8 cellular contexts compared by ENCODE assay signal in the genomic region with DNA sequence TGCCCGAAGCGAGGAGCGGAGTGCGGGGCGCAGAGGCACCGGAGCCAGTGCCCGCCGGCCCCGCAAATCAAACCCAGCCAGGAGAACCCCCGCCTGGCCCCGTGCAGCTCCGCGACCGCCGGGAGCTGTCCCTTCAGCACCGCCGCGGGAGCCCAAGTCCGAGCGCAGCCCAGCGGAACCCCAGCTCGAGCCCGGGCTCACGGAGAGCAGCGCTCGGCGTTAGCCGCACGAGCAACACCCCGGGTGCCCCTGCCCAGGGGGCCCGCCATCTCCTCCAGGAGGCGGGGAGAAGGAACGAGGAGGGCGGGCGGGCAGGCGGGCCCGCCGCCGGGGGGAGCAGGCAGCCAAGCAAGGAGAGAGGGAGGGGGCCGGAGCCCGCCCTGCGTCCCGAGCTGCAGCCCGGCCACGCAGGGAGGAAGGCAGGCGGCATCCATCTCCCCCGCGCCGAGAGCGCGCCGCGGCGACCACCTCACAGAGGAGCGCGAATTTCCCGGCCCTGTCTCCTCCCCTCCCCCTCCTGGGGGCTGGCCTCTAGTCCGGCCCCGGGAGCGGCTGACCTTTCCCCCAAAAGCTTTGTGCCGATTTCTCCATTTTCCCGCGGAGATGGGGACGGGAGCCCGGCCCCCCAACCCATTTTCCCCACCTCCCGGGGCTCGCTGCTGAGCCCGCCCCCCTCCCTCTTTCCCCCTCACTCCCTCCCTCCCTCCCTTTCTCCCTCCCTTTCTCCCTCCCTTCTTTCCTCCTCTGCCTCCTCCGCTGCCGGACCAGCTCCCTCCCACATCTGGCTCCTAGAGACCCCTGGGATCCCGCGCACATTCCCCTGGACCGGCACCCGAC. TPM values are rescaled to one million over a fixed set of nuclear protein-coding genes. Genes with fewer than 3 reads are reported as not detected.
DNase-seq lines count a peak whose midpoint lies in the region; ATAC-seq, FAIRE-seq and TF ChIP-seq lines count a peak whose summit lies in the region.

No MANE protein-coding gene starts in this region.

- DNase-seq in CD1c-positive myeloid dendritic cell (ENCODE audit: extremely low spot score): peak; percentile 50
- DNase-seq in H4 (ENCODE audit: low spot score): peak; percentile 50
- DNase-seq in T47D (ENCODE audit: low read depth in 1 of 2, low spot score in 1 of 2): peak; percentile 81 to 82
- peak; percentile 83 for DNase-seq in iPS-NIHi7 (ENCODE audit: extremely low spot score)
- peak; percentile 38 for DNase-seq in small intestine

- H3K27ac ChIP-seq in OCI-LY1 (ENCODE audit: low read depth, low read length, poor library complexity, severe bottlenecking) (no peak overlapping the region), small intestine (ENCODE audit: low read depth in 1 of 2, low read length in 1 of 2) (no peak overlapping the region)

- H4K20me1 ChIP-seq in OCI-LY1 (ENCODE audit: insufficient read depth, low read length): no peaks in the 10 kb centered on the region

- no peak for ATAC-seq in HG02970 (IDR thresholded peaks at IDR 0.05; ENCODE audit: low FRiP score, unreplicated experiment)
- no peak for ATAC-seq in HG03378 (IDR thresholded peaks at IDR 0.05; ENCODE audit: unreplicated experiment)

- H3K4me1 ChIP-seq in OCI-LY1 (ENCODE audit: insufficient read depth, low read length, severe bottlenecking): peaks cover 4% of the 10 kb centered on the region
- no peaks in the 10 kb centered on the region for H3K4me1 ChIP-seq in small intestine (ENCODE audit: control insufficient read depth in 2 of 2, insufficient read depth in 1 of 2, low read depth in 1 of 2, low read length in 1 of 2)

- H3K9me2 ChIP-seq in OCI-LY1 (ENCODE audit: low read depth, low read length): no peaks in the 10 kb centered on the region

- peak overlapping the region; percentile 54 for H3K4me2 ChIP-seq in OCI-LY1 (ENCODE audit: low read length)

- H3K27me3 ChIP-seq in OCI-LY1 (ENCODE audit: insufficient read depth, low read length) (no peaks in the 10 kb centered on the region), small intestine (ENCODE audit: control insufficient read depth in 2 of 2, insufficient read depth in 2 of 2, low read length in 2 of 2) (peaks cover 10 to 39% of the 10 kb centered on the region in 2 donors)

- no peak for FAIRE-seq in small intestine (lab: Jason Lieb, UNC)

- in situ Hi-C loops in T47D (cut with HindIII; ENCODE audit: low pct_unique_long_range_greater_than_20kb, low sequenced_read_pairs): no loop called here

- H3K36me3 ChIP-seq in OCI-LY1 (ENCODE audit: insufficient read depth, low read length) (no peaks in the 10 kb centered on the region), small intestine (ENCODE audit: control insufficient read depth in 2 of 2, insufficient read depth in 2 of 2, low read length in 2 of 2) (no peaks in the 10 kb centered on the region)

- no peak for TF ChIP-seq CTCF in OCI-LY1 (IDR thresholded peaks at IDR 0.05; ENCODE audit: low read length)

- no peaks in the 10 kb centered on the region for H3F3A ChIP-seq in OCI-LY1 (ENCODE audit: insufficient read depth, low read length)

- WGBS in small intestine, 3 donors: 2 to 3% (median 2%) methylated on average over 48 to 74 of the region's 74 CpGs

- H3K9me3 ChIP-seq in OCI-LY1 (ENCODE audit: low read length) (no peaks in the 10 kb centered on the region), small intestine (ENCODE audit: control insufficient read depth, low read depth) (no peaks in the 10 kb centered on the region)

- H2AFZ ChIP-seq in OCI-LY1 (ENCODE audit: low read length): no peak overlapping the region

- H3K4me3 ChIP-seq in OCI-LY1 (ENCODE audit: low read depth, low read length, poor library complexity, severe bottlenecking): peak overlapping the region; percentile 49
- peak overlapping the region in 1 of 2 donors; percentile 41 for H3K4me3 ChIP-seq in small intestine (ENCODE audit: low read depth in 1 of 2, low read length in 2 of 2)

- no peaks in the 10 kb centered on the region for H3K79me2 ChIP-seq in OCI-LY1 (ENCODE audit: insufficient read depth, low read length)

- H3K9ac ChIP-seq in OCI-LY1 (ENCODE audit: low read length): no peak overlapping the region

RNA-seq across cellular contexts. Expression of a gene that starts 0.6 kb away (rescaled TPM):
- total RNA-seq in H4 (2014; rRNA removed; shearing (Covaris generic)): not detected in 2 replicates
- under 1 TPM in 1 of 3 donors, not detected in 2; 0.13 TPM for polyA plus RNA-seq in small intestine

RNA-seq across cellular contexts. Expression of a gene that starts 15.8 kb away (rescaled TPM):
- total RNA-seq in H4 (2014; rRNA removed; shearing (Covaris generic)): not detected in 2 replicates
- not detected for polyA plus RNA-seq in small intestine
